In the genomic region with DNA sequence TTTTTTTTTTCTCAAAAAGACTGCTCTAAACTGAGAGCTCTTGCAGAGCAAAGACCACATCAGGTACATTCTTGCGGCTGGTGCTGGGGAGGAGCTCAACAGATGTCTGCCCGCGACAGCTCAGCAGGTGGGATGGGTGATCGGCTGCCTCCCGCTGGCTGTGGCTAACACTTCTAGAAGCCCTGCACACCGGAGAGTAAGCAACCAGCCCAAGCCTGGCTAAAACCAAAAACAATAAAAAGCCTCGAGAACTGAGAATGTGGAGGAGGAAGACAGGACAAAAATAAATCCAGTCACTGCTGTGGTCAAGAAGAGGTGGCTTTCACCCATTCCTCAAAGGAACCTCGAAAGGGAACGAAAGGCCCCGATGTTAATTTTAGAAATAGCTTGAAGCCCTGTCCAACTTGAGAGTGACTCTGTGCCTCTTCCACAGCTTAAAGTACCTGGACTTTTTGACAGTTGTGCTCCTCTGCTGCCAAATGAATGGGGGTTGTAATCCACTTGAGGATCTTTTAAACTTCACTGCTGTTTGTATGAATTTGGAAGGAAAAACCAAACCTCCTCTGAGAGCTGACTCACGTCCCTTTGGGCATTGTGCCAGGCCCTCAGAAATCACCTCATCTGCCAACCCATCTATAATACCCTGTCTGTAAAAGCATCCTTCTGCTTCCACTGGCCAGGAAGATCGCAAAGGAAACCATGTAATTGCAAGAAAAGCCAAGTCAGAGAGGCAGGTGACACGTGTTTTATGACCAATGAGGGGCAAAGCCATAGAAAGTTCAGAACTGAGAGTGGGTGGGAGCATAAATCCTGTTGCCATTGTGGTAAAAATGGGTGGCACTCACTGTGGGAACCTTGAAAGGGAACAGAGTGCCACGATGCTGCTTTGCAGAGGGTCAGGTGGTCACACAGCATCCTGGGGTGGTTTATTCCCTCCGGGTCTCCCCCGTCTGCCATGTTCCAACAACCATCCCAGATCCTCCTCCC, we compare ENCODE assay signal across 9 cellular contexts.
A peak's percentile ranks its signal among the peaks of the same experiment; 100 is the strongest.
DNase-seq lines count a peak whose midpoint lies in the region; ATAC-seq and TF ChIP-seq lines count a peak whose summit lies in the region.
"Had no signal": no experiment of that assay in that cellular context is flagged by ENCODE, and none has a peak within 500 bp of the region (broad histone marks: within the 10 kb centered on the region; RNA-seq: fewer than 3 reads in every experiment).

No MANE protein-coding gene starts in this region.

- ATAC-seq in Right ventricle myocardium superior (ENCODE audit: poor library complexity) (no peak), HG03135 (IDR thresholded peaks at IDR 0.05; ENCODE audit: unreplicated experiment) (peak; percentile 68)

- peak overlapping the region; percentile 15; the same call in 1 of the 2 replicates for H3K4me2 ChIP-seq in OCI-LY1 (ENCODE audit: low read length)

- no peak overlapping the region for H2AFZ ChIP-seq in OCI-LY1 (ENCODE audit: low read length)

- TF ChIP-seq CTCF in left ventricle myocardium inferior (IDR thresholded peaks at IDR 0.05; ENCODE audit: borderline replicate concordance) (no peak), OCI-LY1 (IDR thresholded peaks at IDR 0.05; ENCODE audit: low read length) (peak; percentile 38; the same call in 1 of the 2 replicates), tibial nerve (IDR thresholded peaks at IDR 0.05) (no peak)

- no peak for TF ChIP-seq POLR2A in tibial nerve (IDR thresholded peaks at IDR 0.05)

- TF ChIP-seq EP300 in tibial nerve (IDR thresholded peaks at IDR 0.05) = no peak

- H3K9me3 ChIP-seq in left ventricle myocardium inferior (replicated peaks) = no peaks in the 10 kb centered on the region
- H3K9me3 ChIP-seq in OCI-LY1 (ENCODE audit: low read length) = no peaks in the 10 kb centered on the region
- H3K9me3 ChIP-seq in tibial nerve = no peaks in the 10 kb centered on the region

- H3K27me3 ChIP-seq in left ventricle myocardium inferior (ENCODE audit: low read depth) (peaks cover 6% of the 10 kb centered on the region), OCI-LY1 (ENCODE audit: insufficient read depth, low read length) (no peaks in the 10 kb centered on the region), tibial nerve (peaks cover 0 to 46% of the 10 kb centered on the region in 2 donors)

- H3K9me2 ChIP-seq in OCI-LY1 (ENCODE audit: low read depth, low read length) = no peaks in the 10 kb centered on the region

- no peaks in the 10 kb centered on the region for H3K79me2 ChIP-seq in OCI-LY1 (ENCODE audit: insufficient read depth, low read length)

- H3F3A ChIP-seq in OCI-LY1 (ENCODE audit: insufficient read depth, low read length) = no peaks in the 10 kb centered on the region

- H3K36me3 ChIP-seq in left ventricle myocardium inferior (no peaks in the 10 kb centered on the region), OCI-LY1 (ENCODE audit: insufficient read depth, low read length) (peaks cover 20% of the 10 kb centered on the region; the same call in 1 of the 2 replicates), tibial nerve (no peaks in the 10 kb centered on the region)

- peaks cover 12% of the 10 kb centered on the region for H3K4me1 ChIP-seq in left ventricle myocardium inferior
- H3K4me1 ChIP-seq in OCI-LY1 (ENCODE audit: insufficient read depth, low read length, severe bottlenecking) = peaks cover 24% of the 10 kb centered on the region
- peaks cover 0 to 6% (median 0%) of the 10 kb centered on the region in 4 donors for H3K4me1 ChIP-seq in tibial nerve

- peak; percentile 34 for DNase-seq in Right ventricle myocardium superior
- no peak for DNase-seq in left ventricle myocardium inferior
- peak; percentile 65 to 66 for DNase-seq in activated T-helper 1 cell treated with anti-CD3 and anti-CD28 coated beads, Interleukin-2, amount 50 U/mL, for 16 hours (ENCODE audit: low read depth in 1 of 2, low spot score in 1 of 2)
- peak; percentile 44 for DNase-seq in mucosa of gallbladder (ENCODE audit: low spot score)
- DNase-seq in kidney glomerular epithelial cell (lab: John Stamatoyannopoulos, UW) = no peak
- no peak for DNase-seq in tibial nerve (ENCODE audit: low spot score in 2 of 2)

- 50 to 53% methylated on average over 16 of the region's 16 CpGs for WGBS in tibial nerve, 2 donors

- H3K4me3 ChIP-seq in left ventricle myocardium inferior = no peak overlapping the region
- no peak overlapping the region for H3K4me3 ChIP-seq in OCI-LY1 (ENCODE audit: low read depth, low read length, poor library complexity, severe bottlenecking)
- no peak overlapping the region for H3K4me3 ChIP-seq in tibial nerve

- no peak overlapping the region; the same call in 1 of the 2 replicates for H3K9ac ChIP-seq in OCI-LY1 (ENCODE audit: low read length)

- H3K27ac ChIP-seq in left ventricle myocardium inferior (replicated peaks) = no peak overlapping the region
- peak overlapping the region; percentile 55 for H3K27ac ChIP-seq in OCI-LY1 (ENCODE audit: low read depth, low read length, poor library complexity, severe bottlenecking)
- no peak overlapping the region for H3K27ac ChIP-seq in tibial nerve
- H3K27ac ChIP-seq: epithelial cell of prostate had no signal

- H4K20me1 ChIP-seq in OCI-LY1 (ENCODE audit: insufficient read depth, low read length) = no peaks in the 10 kb centered on the region

- intact Hi-C loops in Right ventricle myocardium superior (cut with DNase I) (no loop called here), left ventricle myocardium inferior (cut with micrococcal nuclease) (no loop called here)

Comparison
In these comparisons a context has a peak if more than half of its experiments do, and no peak if none do; other contexts are left out.
1. DNase-seq: peak in Right ventricle myocardium superior (single experiment), activated T-helper 1 cell treated with anti-CD3 and anti-CD28 coated beads, Interleukin-2, amount 50 U/mL, for 16 hours (2 of 2) and mucosa of gallbladder (single experiment); none in left ventricle myocardium inferior (single experiment), kidney glomerular epithelial cell (single experiment) and tibial nerve (0 of 2).